Comparison of ENCODE assay signal across 28 cellular contexts in the genomic region with DNA sequence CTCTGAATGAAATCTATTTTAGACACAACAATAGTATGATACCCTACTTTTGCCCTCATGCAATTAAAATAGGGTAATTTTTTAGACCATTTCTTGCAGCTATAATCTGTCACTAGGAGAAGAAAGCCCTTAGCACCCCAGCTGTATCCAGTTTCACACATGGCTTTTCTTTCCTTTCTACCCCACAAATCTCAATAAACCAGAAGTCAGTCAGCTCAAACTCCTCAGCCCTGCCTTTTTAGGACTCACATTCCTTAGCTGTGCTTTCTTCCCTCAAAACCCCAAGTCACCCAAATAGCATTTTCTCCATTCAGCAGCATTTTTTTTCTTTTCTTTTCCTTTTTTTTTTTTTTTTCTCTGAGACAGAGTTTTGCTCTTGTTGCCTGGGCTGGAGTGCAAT.
"Had no signal": no experiment of that assay in that cellular context is flagged by ENCODE, and none has a peak within 500 bp of the region (broad histone marks: within the 10 kb centered on the region; RNA-seq: fewer than 3 reads in every experiment).

No MANE protein-coding gene starts in this region.

- DNase-seq: colonic mucosa; effector CD8-positive, alpha-beta T cell; endodermal cell; esophagus squamous epithelium; foreskin melanocyte; glutamatergic neuron; heart right ventricle; hippocampal formation; kidney glomerular epithelial cell; left colon; left ventricle myocardium superior; lower lobe of right lung; natural killer cell; stimulated activated CD4-positive, alpha-beta T cell treated with anti-CD3 and anti-CD28 coated beads, Interleukin-2, amount 100 ng/mL, for 24 hours; stimulated activated CD4-positive, alpha-beta T cell treated with anti-CD3 and anti-CD28 coated beads, Interleukin-4, amount 100 ng/mL, for 24 hours; stimulated activated naive CD8-positive, alpha-beta T cell treated with anti-CD3 and anti-CD28 coated beads, Interleukin-15, Interleukin-2, amounts not matched to agents 100 U/mL and 50 U/mL, for 24 hours; substantia nigra; testis; tibial artery; upper lobe of left lung; uterus had no signal

- H3K9me3 Mint-ChIP-seq: dendritic cell treated with granulocyte-macrophage colony-stimulating factor and Interleukin-4, amounts not matched to agents 40 ng/mL and 50 ng/mL, for 4 days; endodermal cell; memory B cell; natural killer cell; neural progenitor cell had no signal

- H3K4me1 Mint-ChIP-seq: memory B cell; natural killer cell; stimulated activated memory B cell treated with anti-CD40 and anti-IgM and Interleukin-4, amounts not matched to agents 10 μg/mL and 1 μg/mL and 100 μg/mL, for 72 hours had no signal

- ATAC-seq: heart right ventricle; left colon; left ventricle myocardium superior; lower lobe of right lung; natural killer cell; sciatic nerve; stimulated activated memory B cell treated with anti-CD40 and anti-IgM and Interleukin-4, amounts not matched to agents 10 μg/mL and 1 μg/mL and 100 μg/mL, for 72 hours; stimulated activated naive CD8-positive, alpha-beta T cell treated with anti-CD3 and anti-CD28 coated beads, Interleukin-15, Interleukin-2, amounts not matched to agents 100 U/mL and 50 U/mL, for 24 hours had no signal

- H3K4me3 Mint-ChIP-seq: dendritic cell treated with granulocyte-macrophage colony-stimulating factor and Interleukin-4, amounts not matched to agents 40 ng/mL and 50 ng/mL, for 4 days; endodermal cell; memory B cell; natural killer cell; neural progenitor cell; stimulated activated memory B cell treated with anti-CD40 and anti-IgM and Interleukin-4, amounts not matched to agents 10 μg/mL and 1 μg/mL and 100 μg/mL, for 72 hours had no signal

- FAIRE-seq: endothelial cell of umbilical vein, islet of Langerhans had no signal

- H3K27ac Mint-ChIP-seq: dendritic cell treated with granulocyte-macrophage colony-stimulating factor and Interleukin-4, amounts not matched to agents 40 ng/mL and 50 ng/mL, for 4 days; endodermal cell; memory B cell; natural killer cell; neural progenitor cell; stimulated activated memory B cell treated with anti-CD40 and anti-IgM and Interleukin-4, amounts not matched to agents 10 μg/mL and 1 μg/mL and 100 μg/mL, for 72 hours had no signal

- H3K36me3 Mint-ChIP-seq: memory B cell; natural killer cell; neural progenitor cell; stimulated activated memory B cell treated with anti-CD40 and anti-IgM and Interleukin-4, amounts not matched to agents 10 μg/mL and 1 μg/mL and 100 μg/mL, for 72 hours had no signal
